Comparison of ENCODE assay signal across 27 cellular contexts in the genomic region with DNA sequence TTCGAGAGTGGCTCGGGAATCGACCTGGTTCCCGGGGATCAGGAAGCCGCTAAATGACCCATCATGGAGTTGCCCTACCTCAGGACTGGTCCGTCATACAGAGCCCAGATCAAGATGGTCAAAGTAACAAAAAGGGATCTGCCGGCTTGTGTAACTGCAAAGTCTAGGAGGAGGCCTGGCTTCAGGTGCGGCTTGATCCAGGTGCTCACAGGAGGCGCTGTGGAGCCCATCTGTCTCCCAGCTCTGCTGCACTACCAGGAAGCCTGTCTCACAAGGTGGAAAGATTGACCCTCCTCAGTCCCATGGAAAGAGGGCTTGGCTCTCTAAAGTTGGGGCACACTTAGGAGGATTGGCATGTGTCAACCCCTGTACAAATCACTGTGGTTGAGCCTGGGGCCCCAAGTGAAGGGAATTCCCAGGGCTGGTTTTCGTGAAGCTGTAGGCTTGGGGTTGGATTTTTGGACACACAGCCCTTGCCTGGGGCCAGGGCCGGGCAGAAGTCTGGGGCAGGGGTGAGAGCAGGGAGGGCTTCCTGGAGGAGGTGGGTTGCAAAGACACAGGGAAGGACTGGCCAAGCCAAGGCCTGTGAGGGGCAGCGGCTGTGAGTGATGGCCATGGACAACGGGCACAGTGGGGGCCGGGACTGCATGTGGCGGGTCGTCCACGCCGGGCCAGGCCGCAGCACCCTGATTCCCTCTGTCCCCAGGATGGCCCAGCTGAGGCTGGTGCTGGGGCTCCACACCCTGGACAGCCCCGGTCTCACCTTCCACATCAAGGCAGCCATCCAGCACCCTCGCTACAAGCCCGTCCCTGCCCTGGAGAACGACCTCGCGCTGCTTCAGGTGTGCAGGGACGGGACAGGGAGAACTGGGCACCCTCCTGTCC. TPM values are rescaled to one million over a fixed set of nuclear protein-coding genes. Genes with fewer than 3 reads are reported as not detected.
DNase-seq lines count a peak whose midpoint lies in the region; ATAC-seq, FAIRE-seq and TF ChIP-seq lines count a peak whose summit lies in the region.
"Had no signal": no experiment of that assay in that cellular context is flagged by ENCODE, and none has a peak within 500 bp of the region (broad histone marks: within the 10 kb centered on the region; RNA-seq: fewer than 3 reads in every experiment).

No MANE protein-coding gene starts in this region.

- no peak overlapping the region for H3K27ac ChIP-seq in A549
- no peak overlapping the region for H3K27ac ChIP-seq in kidney (ENCODE audit: low read depth in 2 of 2, low read length in 2 of 2)
- H3K27ac ChIP-seq: ascending aorta, C4-2B, PC-9 had no signal

- no peak overlapping the region for H3K9ac ChIP-seq in kidney (ENCODE audit: low read length in 2 of 2)

- H3K27me3 Mint-ChIP-seq in WTC11 (ENCODE audit: low read depth) (peaks cover 2% of the 10 kb centered on the region; the same call in 1 of the 2 replicates), endothelial cell (ENCODE audit: unreplicated experiment) (no peaks in the 10 kb centered on the region)
- H3K27me3 Mint-ChIP-seq: activated CD4-positive, alpha-beta memory T cell treated with anti-CD3 and anti-CD28 coated beads for 36 hours; activated naive CD8-positive, alpha-beta T cell; type B pancreatic cell had no signal

- H3K9me3 ChIP-seq in A549, result no peaks in the 10 kb centered on the region
- H3K9me3 ChIP-seq in kidney (ENCODE audit: control insufficient read depth in 1 of 2, low read length in 2 of 2), result no peaks in the 10 kb centered on the region
- H3K9me3 ChIP-seq: ascending aorta had no signal

- TF ChIP-seq EP300 in A549 (IDR thresholded peaks at IDR 0.05), result no peak

- H3K4me3 Mint-ChIP-seq in WTC11, result no peak overlapping the region
- H3K4me3 Mint-ChIP-seq in endothelial cell (ENCODE audit: unreplicated experiment), result no peak overlapping the region
- H3K4me3 Mint-ChIP-seq: activated CD4-positive, alpha-beta memory T cell treated with anti-CD3 and anti-CD28 coated beads for 36 hours; activated naive CD8-positive, alpha-beta T cell; dendritic cell treated with granulocyte-macrophage colony-stimulating factor and Interleukin-4, amounts not matched to agents 40 ng/mL and 50 ng/mL, for 4 days; GM23338; naive B cell; type B pancreatic cell had no signal

- POLR2A ChIA-PET in A549 (lab: Yijun Ruan, JAX) (no interaction called here), WTC11 (lab: Charles Lee) (interaction anchor here (0.6 kb wide), 1 partner anchor 267 kb away, joined by 3 read pairs; no protein-coding TSS in a partner anchor)

- ATAC-seq in A549, result peak in 1 of 2 experiments; percentile 7; a peak in 1 of 6 replicates
- no peak for ATAC-seq in WTC11
- ATAC-seq: GM23338, left ventricle myocardium superior had no signal

- DNase-seq in A549 (ENCODE audit: low read depth in 1 of 2, low spot score in 1 of 2) (no peak), GM12864 (ENCODE audit: low read depth) (no peak), WTC11 (ENCODE audit: low spot score) (no peak), kidney (peak; percentile 46), NCI-H1105 treated with DMSO at 0.1 percent for 48 hours (lab: John Stamatoyannopoulos, UW) (no peak), DMS79 (lab: John Stamatoyannopoulos, UW) (no peak), endothelial cell (ENCODE audit: low spot score) (no peak)
- DNase-seq: activated CD4-positive, alpha-beta memory T cell treated with anti-CD3 and anti-CD28 coated beads for 36 hours; activated CD4-positive, CD25-positive, alpha-beta regulatory T cell; Calu3; left ventricle myocardium superior; naive B cell; NCI-H1694; NCI-H2171 treated with DMSO at 0.1 percent for 48 hours; NCI-H524; PC-9; small intestine; stimulated activated CD4-positive, alpha-beta T cell treated with anti-CD3 and anti-CD28 coated beads, Interleukin-2, amount 100 ng/mL, for 24 hours; substantia nigra; T1000 had no signal

- H3K4me3 ChIP-seq in A549 (no peak overlapping the region), GM12864 (ENCODE audit: low read depth, low read length) (no peak overlapping the region), kidney (ENCODE audit: low read length in 2 of 2) (no peak overlapping the region)
- H3K4me3 ChIP-seq: ascending aorta, GM23338, PC-9 had no signal

- H3K4me1 Mint-ChIP-seq in WTC11 (peaks cover 9% of the 10 kb centered on the region), endothelial cell (ENCODE audit: unreplicated experiment) (no peaks in the 10 kb centered on the region)

- H3K9me3 Mint-ChIP-seq in WTC11 (no peaks in the 10 kb centered on the region), endothelial cell (ENCODE audit: unreplicated experiment) (no peaks in the 10 kb centered on the region)
- H3K9me3 Mint-ChIP-seq: activated CD4-positive, alpha-beta memory T cell treated with anti-CD3 and anti-CD28 coated beads for 36 hours; dendritic cell treated with granulocyte-macrophage colony-stimulating factor and Interleukin-4, amounts not matched to agents 40 ng/mL and 50 ng/mL, for 4 days; GM23338; naive B cell; type B pancreatic cell had no signal

- TF ChIP-seq CTCF in A549 (IDR thresholded peaks at IDR 0.05) (no peak), GM12864 (IDR thresholded peaks at IDR 0.05; ENCODE audit: low read depth, low read length, missing control alignments) (peak; percentile 17), WTC11 (IDR thresholded peaks at IDR 0.05) (no peak), kidney (IDR thresholded peaks at IDR 0.05; ENCODE audit: borderline replicate concordance, extremely low read depth, insufficient read depth) (no peak), endothelial cell (IDR thresholded peaks at IDR 0.05; ENCODE audit: unreplicated experiment) (no peak)

- CTCF ChIA-PET in A549 (lab: Yijun Ruan, JAX) (no interaction called here), WTC11 (lab: Charles Lee) (interaction anchor here (0.7 to 1.1 kb wide), 2 partner anchors 27 to 42 kb away, joined by 3 to 5 read pairs; no protein-coding TSS in a partner anchor)

- H3K4me2 ChIP-seq in A549, result no peak overlapping the region
- H3K4me2 ChIP-seq: GM23338, PC-9 had no signal

- no peaks in the 10 kb centered on the region for H3K36me3 Mint-ChIP-seq in WTC11
- no peaks in the 10 kb centered on the region for H3K36me3 Mint-ChIP-seq in endothelial cell (ENCODE audit: low read depth, unreplicated experiment)
- H3K36me3 Mint-ChIP-seq: naive B cell, type B pancreatic cell had no signal

- intact Hi-C loops in kidney (cut with DNase I), result no loop called here

- no peak for FAIRE-seq in A549 (lab: Jason Lieb, UNC)
- FAIRE-seq in kidney (lab: Jason Lieb, UNC), result no peak
- FAIRE-seq: GM12891, small intestine had no signal

- no peak overlapping the region for H3K27ac Mint-ChIP-seq in WTC11
- no peak overlapping the region for H3K27ac Mint-ChIP-seq in endothelial cell (ENCODE audit: unreplicated experiment)
- H3K27ac Mint-ChIP-seq: activated CD4-positive, alpha-beta memory T cell treated with anti-CD3 and anti-CD28 coated beads for 36 hours; activated naive CD8-positive, alpha-beta T cell; dendritic cell treated with granulocyte-macrophage colony-stimulating factor and Interleukin-4, amounts not matched to agents 40 ng/mL and 50 ng/mL, for 4 days; GM23338; naive B cell; type B pancreatic cell had no signal

- 86% methylated on average over 12 of the region's 26 CpGs for WGBS in A549 (ENCODE audit: missing lambda C conversion rate)

- no peak for TF ChIP-seq POLR2A in A549 (IDR thresholded peaks at IDR 0.05; ENCODE audit: low read length)

- no peak for TF ChIP-seq RAD21 in A549 (conservative IDR thresholded peaks at IDR 0.05 in 1 of 2, IDR thresholded peaks at IDR 0.05 in 1 of 2)

- H3K4me1 ChIP-seq in A549 (peaks cover 10% of the 10 kb centered on the region), kidney (ENCODE audit: control insufficient read depth in 1 of 2, insufficient read depth in 1 of 2, low read depth in 1 of 2, low read length in 2 of 2) (peaks cover 0 to 2% of the 10 kb centered on the region in 2 donors)
- H3K4me1 ChIP-seq: ascending aorta had no signal

- no peaks in the 10 kb centered on the region for H3K36me3 ChIP-seq in kidney (ENCODE audit: control insufficient read depth in 1 of 2, insufficient read depth in 2 of 2, low read length in 2 of 2)
- H3K36me3 ChIP-seq: ascending aorta had no signal

RNA-seq across cellular contexts. Expression of a gene that starts 4.2 kb away (rescaled TPM):
- polyA plus RNA-seq in A549 (2011; rRNA removed) (not detected in 2 replicates), A549 (2017; fragmentation: RNase III; extraction: RNeasy Plus Mini Kit Qiagen cat#74134 plus additional on column Dnase treatment) (0.11 TPM in 1 of 3 replicates, not detected in the others), kidney (ENCODE audit: insufficient read depth, low read depth, low replicate concordance) (not detected)
- polyA plus RNA-seq in A549 (2012; cell fraction: cytosol; rRNA removed), result 0.11 and 0.14 TPM in 2 replicates
- polyA plus RNA-seq in A549 (2012; cell fraction: nucleus; rRNA removed), result 0.39 and 0.64 TPM in 2 replicates
- polyA minus RNA-seq in A549 (2011; rRNA and poly(A)+ RNA removed), result not detected in 2 replicates
- total RNA-seq in WTC11 (2021) (0.21 to 0.68 TPM (median 0.60 TPM) in 3 replicates), kidney (2.8 TPM), endothelial cell (ENCODE audit: unreplicated experiment) (not detected)
- total RNA-seq: ascending aorta, Calu3, GM23338 had no signal

RNA-seq across cellular contexts. Expression of a gene that starts 16.5 kb away (rescaled TPM):
- polyA plus RNA-seq in A549 (2011; rRNA removed) (36.9 and 37.4 TPM in 2 replicates), A549 (2017; fragmentation: RNase III; extraction: RNeasy Plus Mini Kit Qiagen cat#74134 plus additional on column Dnase treatment) (56.3 to 62.6 TPM (median 57.6 TPM) in 3 replicates), kidney (ENCODE audit: insufficient read depth, low read depth, low replicate concordance) (72.3 TPM)
- polyA plus RNA-seq in A549 (2012; cell fraction: cytosol; rRNA removed), result 82.8 and 83.4 TPM in 2 replicates
- polyA plus RNA-seq in A549 (2012; cell fraction: nucleus; rRNA removed), result 84.9 and 93.6 TPM in 2 replicates
- polyA minus RNA-seq in A549 (2011; rRNA and poly(A)+ RNA removed), result 29.1 and 29.2 TPM in 2 replicates
- total RNA-seq in WTC11 (2021) (124 to 129 TPM (median 126 TPM) in 3 replicates), kidney (33.8 TPM), endothelial cell (ENCODE audit: unreplicated experiment) (126 TPM)

RNA-seq across cellular contexts. Expression of a gene that starts 24.3 kb away (rescaled TPM):
- polyA plus RNA-seq in A549 (2011; rRNA removed) (237 and 285 TPM in 2 replicates), A549 (2017; fragmentation: RNase III; extraction: RNeasy Plus Mini Kit Qiagen cat#74134 plus additional on column Dnase treatment) (528 to 583 TPM (median 579 TPM) in 3 replicates), kidney (ENCODE audit: insufficient read depth, low read depth, low replicate concordance) (984 TPM)
- polyA plus RNA-seq in A549 (2012; cell fraction: cytosol; rRNA removed), result 453 and 544 TPM in 2 replicates
- polyA plus RNA-seq in A549 (2012; cell fraction: nucleus; rRNA removed), result 893 and 1,029 TPM in 2 replicates
- polyA minus RNA-seq in A549 (2011; rRNA and poly(A)+ RNA removed), result 251 and 294 TPM in 2 replicates
- total RNA-seq in WTC11 (2021) (758 to 847 TPM (median 841 TPM) in 3 replicates), kidney (554 TPM), endothelial cell (ENCODE audit: unreplicated experiment) (353 TPM)

RNA-seq across cellular contexts. Expression of a gene that starts 40.8 kb away (rescaled TPM):
- polyA plus RNA-seq in A549 (2011; rRNA removed), result 2.3 and 2.7 TPM in 2 replicates
- 16.0 and 27.9 TPM in 2 replicates for polyA plus RNA-seq in A549 (2012; cell fraction: cytosol; rRNA removed)
- polyA plus RNA-seq in A549 (2012; cell fraction: nucleus; rRNA removed), result 22.3 and 42.1 TPM in 2 replicates
- polyA plus RNA-seq in A549 (2017; fragmentation: RNase III; extraction: RNeasy Plus Mini Kit Qiagen cat#74134 plus additional on column Dnase treatment), result 12.5 to 13.8 TPM (median 13.1 TPM) in 3 replicates
- 1.1 TPM in 2 replicates for polyA minus RNA-seq in A549 (2011; rRNA and poly(A)+ RNA removed)
- 14.3 to 18.8 TPM (median 14.9 TPM) in 3 replicates for total RNA-seq in WTC11 (2021)
- 23.1 TPM for total RNA-seq in kidney
- polyA plus RNA-seq in kidney (ENCODE audit: insufficient read depth, low read depth, low replicate concordance), result 17.9 TPM
- total RNA-seq in endothelial cell (ENCODE audit: unreplicated experiment), result 18.0 TPM

RNA-seq across cellular contexts. Expression of a gene that starts 41.6 kb away (rescaled TPM):
- 2.7 and 7.1 TPM in 2 replicates for polyA plus RNA-seq in A549 (2011; rRNA removed)
- polyA plus RNA-seq in A549 (2012; cell fraction: cytosol; rRNA removed), result 11.4 and 16.3 TPM in 2 replicates
- 13.9 and 20.2 TPM in 2 replicates for polyA plus RNA-seq in A549 (2012; cell fraction: nucleus; rRNA removed)
- polyA plus RNA-seq in A549 (2017; fragmentation: RNase III; extraction: RNeasy Plus Mini Kit Qiagen cat#74134 plus additional on column Dnase treatment), result 23.2 to 24.8 TPM (median 24.7 TPM) in 3 replicates
- polyA minus RNA-seq in A549 (2011; rRNA and poly(A)+ RNA removed), result 15.7 and 22.3 TPM in 2 replicates
- total RNA-seq in WTC11 (2021), result 8.0 to 9.2 TPM (median 8.1 TPM) in 3 replicates
- total RNA-seq in kidney, result 0.31 TPM
- 1.3 TPM for polyA plus RNA-seq in kidney (ENCODE audit: insufficient read depth, low read depth, low replicate concordance)
- total RNA-seq in endothelial cell (ENCODE audit: unreplicated experiment), result 0.28 TPM
- total RNA-seq: ascending aorta had no signal
